ENCODE assay signal across 14 cellular contexts in genomic region chr18:62611395-62612241, GRCh38.
DNase-seq lines count a peak whose midpoint lies in the region; ATAC-seq and TF ChIP-seq lines count a peak whose summit lies in the region.
"Had no signal": no experiment of that assay in that cellular context is flagged by ENCODE, and none has a peak within 500 bp of the region (broad histone marks: within the 10 kb centered on the region; RNA-seq: fewer than 3 reads in every experiment).

No MANE protein-coding gene starts in this region.

- H3K4me1 ChIP-seq in ACC112 (ENCODE audit: control insufficient read depth, insufficient read depth, low read length, unreplicated experiment) (no peaks in the 10 kb centered on the region), iPS-15b (ENCODE audit: control insufficient read depth, insufficient read depth, low read length) (peaks cover 13% of the 10 kb centered on the region), ovary (ENCODE audit: insufficient read depth) (peaks cover 6% of the 10 kb centered on the region)

- intact Hi-C loops in ovary (cut with DNase I): no loop called here

- WGBS in ovary, 3 donors: 14 to 49% (median 17%) methylated on average over 33 of the region's 33 CpGs

- peaks cover 46% of the 10 kb centered on the region for H3K27me3 ChIP-seq in ACC112 (ENCODE audit: insufficient read depth, low read length)
- peaks cover 4% of the 10 kb centered on the region for H3K27me3 ChIP-seq in iPS-15b (ENCODE audit: control insufficient read depth, insufficient read depth, low read length)
- H3K27me3 ChIP-seq in ovary: no peaks in the 10 kb centered on the region
- H3K27me3 ChIP-seq: MG63 had no signal

- H3K4me3 ChIP-seq in ACC112 (ENCODE audit: low read depth, low read length): peak overlapping the region; percentile 46; the same call in 1 of the 2 replicates
- no peak overlapping the region for H3K4me3 ChIP-seq in astrocyte of the spinal cord (ENCODE audit: low read depth, low read length)
- peak overlapping the region; percentile 5 for H3K4me3 ChIP-seq in iPS-15b (ENCODE audit: low read depth, low read length)
- H3K4me3 ChIP-seq in ovary: peak overlapping the region; percentile 26
- H3K4me3 ChIP-seq: MG63 had no signal

- in situ Hi-C loops in astrocyte of the spinal cord (cut with HindIII; ENCODE audit: low sequenced_read_pairs): no loop called here

- TF ChIP-seq CTCF in astrocyte of the spinal cord (IDR thresholded peaks at IDR 0.05; ENCODE audit: low read depth, low read length) (no peak), ovary (IDR thresholded peaks at IDR 0.05) (no peak)

- no peak for TF ChIP-seq POLR2A in ovary (IDR thresholded peaks at IDR 0.05)

- no peak overlapping the region for H2AFZ ChIP-seq in ACC112 (ENCODE audit: low read length, unreplicated experiment)

- H3K36me3 ChIP-seq in ACC112 (ENCODE audit: insufficient read depth, low read length) (no peaks in the 10 kb centered on the region), iPS-15b (ENCODE audit: control insufficient read depth, insufficient read depth, low read length) (no peaks in the 10 kb centered on the region), ovary (no peaks in the 10 kb centered on the region)
- H3K36me3 ChIP-seq: MG63 had no signal

- H3K79me2 ChIP-seq in ACC112 (ENCODE audit: control insufficient read depth, insufficient read depth, low read length, unreplicated experiment): no peaks in the 10 kb centered on the region

- DNase-seq in astrocyte of the spinal cord (ENCODE audit: low read depth, low spot score) (peak; percentile 1), ovary (peak; percentile 41 to 64 (median 44)), AG08396 (ENCODE audit: low spot score) (no peak), NCI-H187 (lab: John Stamatoyannopoulos, UW) (no peak)
- DNase-seq in activated CD4-positive, alpha-beta T cell treated with anti-CD3 and anti-CD28 coated beads for 48 hours: no peak
- DNase-seq: activated CD4-positive, alpha-beta T cell treated with anti-CD3 and anti-CD28 coated beads, Interleukin-2, amount 50 U/mL, for 48 hours; activated naive CD4-positive, alpha-beta T cell treated with anti-CD3 and anti-CD28 coated beads, Interleukin-2, amount 10 ng/mL, durations not matched to agents 7 days and 5 days; MG63; NCI-H524 treated with DMSO at 0.1 percent for 48 hours; stimulated activated naive CD8-positive, alpha-beta T cell treated with anti-CD3 and anti-CD28 coated beads, Interleukin-15, amount 100 ng/mL, for 72 hours had no signal

- no peak for ATAC-seq in HG02678 (IDR thresholded peaks at IDR 0.05; ENCODE audit: unreplicated experiment)
- ATAC-seq: HCT116; stimulated activated naive CD8-positive, alpha-beta T cell treated with anti-CD3 and anti-CD28 coated beads, Interleukin-15, amount 100 ng/mL, for 72 hours had no signal

- H3K9ac ChIP-seq in iPS-15b (ENCODE audit: low read depth, low read length): peak overlapping the region; percentile 12

- H3K27ac ChIP-seq in ACC112 (ENCODE audit: low read depth, low read length) (no peak overlapping the region), ovary (no peak overlapping the region)

- TF ChIP-seq EP300 in ovary (IDR thresholded peaks at IDR 0.05): no peak

- H3K9me3 ChIP-seq in iPS-15b (ENCODE audit: control insufficient read depth, insufficient read depth, low read length) (no peaks in the 10 kb centered on the region), ovary (no peaks in the 10 kb centered on the region)
- H3K9me3 ChIP-seq: MG63 had no signal

Comparison
In these comparisons a context has a peak if more than half of its experiments do, and no peak if none do; other contexts are left out.
1. DNase-seq: peak in astrocyte of the spinal cord (single experiment) and ovary (5 of 5); none in AG08396 (single experiment), NCI-H187 (0 of 2) and activated CD4-positive, alpha-beta T cell treated with anti-CD3 and anti-CD28 coated beads for 48 hours (single experiment).